8 cellular contexts compared by ENCODE assay signal in the genomic region with DNA sequence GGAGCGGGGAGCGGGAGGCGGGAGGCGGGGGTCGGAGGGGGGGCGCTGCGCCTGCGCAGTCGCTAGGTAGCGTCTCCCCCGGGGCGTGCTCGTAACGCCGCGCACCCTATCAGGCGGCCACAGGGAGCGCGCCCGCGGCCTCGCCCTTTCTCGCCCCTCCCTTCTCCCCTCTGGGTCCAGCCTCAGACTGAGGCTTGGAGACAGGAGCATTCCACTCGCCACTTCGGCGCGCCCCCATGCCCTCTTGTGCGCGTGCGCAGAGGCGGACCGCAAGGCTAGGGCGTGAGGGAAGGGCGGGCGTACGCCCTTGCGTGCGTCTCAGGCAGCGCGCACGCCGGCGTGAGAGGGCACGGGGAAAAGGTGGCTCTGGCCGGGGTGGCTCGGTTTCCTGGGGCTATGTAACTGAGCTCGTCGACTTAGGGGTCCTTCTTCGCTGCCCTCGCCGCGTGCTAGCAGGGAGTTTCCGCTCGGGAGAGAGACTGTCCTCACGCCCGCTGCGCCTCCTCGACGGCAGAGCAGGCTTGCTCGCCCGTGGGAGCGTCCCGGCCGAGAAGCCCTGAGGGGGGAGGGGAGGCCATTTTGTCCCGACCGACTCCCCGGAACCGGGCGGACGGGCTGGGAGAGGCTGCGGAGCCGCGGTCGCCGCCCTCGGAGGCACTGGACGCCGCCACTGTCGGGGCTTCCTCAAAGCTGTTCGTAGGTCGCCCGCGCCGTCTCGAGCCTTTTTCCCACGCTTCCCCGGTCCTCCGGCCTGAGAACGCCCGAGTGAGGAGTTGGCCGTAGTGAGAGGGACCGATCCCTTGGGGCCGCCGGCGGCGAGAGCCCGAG. TPM values are rescaled to one million over a fixed set of nuclear protein-coding genes. Genes with fewer than 3 reads are reported as not detected.
DNase-seq lines count a peak whose midpoint lies in the region; ATAC-seq, FAIRE-seq and TF ChIP-seq lines count a peak whose summit lies in the region.

A gene (plus strand): TSS at position 316 of the 828 bp plus-strand sequence. CDS start 525 bp downstream, outside the sequence.

- in situ Hi-C loops in gastrocnemius medialis (cut with MboI; ENCODE audit: low sequenced_read_pairs in 4 of 4) = no loop called here

- no peaks in the 10 kb centered on the region for H3K36me3 ChIP-seq in body of pancreas (replicated peaks in 1 of 2; ENCODE audit: insufficient read depth in 1 of 2, low read depth in 2 of 2)
- peaks cover 0 to 9% of the 10 kb centered on the region in 2 donors for H3K36me3 ChIP-seq in gastrocnemius medialis

- no peak for TF ChIP-seq CTCF in 22Rv1 (IDR thresholded peaks at IDR 0.05)
- TF ChIP-seq CTCF in body of pancreas (IDR thresholded peaks at IDR 0.05) = peak in 5 of 7 experiments; percentile 12 to 42 (median 21)
- TF ChIP-seq CTCF in gastrocnemius medialis (IDR thresholded peaks at IDR 0.05 in 4 of 5, conservative IDR thresholded peaks at IDR 0.05 in 1 of 5) = peak in 2 of 5 experiments; percentile 17 to 21

- H3K4me3 ChIP-seq in body of pancreas = peak within 1 kb of the TSS; percentile 83 to 89
- H3K4me3 ChIP-seq in gastrocnemius medialis = peak within 1 kb of the TSS; percentile 83 to 99 (median 92)

- TF ChIP-seq POLR2A in body of pancreas (IDR thresholded peaks at IDR 0.05) = peak; percentile 98 to 99 (median 99)
- TF ChIP-seq POLR2A in gastrocnemius medialis (IDR thresholded peaks at IDR 0.05) = peak; percentile 99 to 100

- DNase-seq in NCI-H2107 treated with DMSO at 0.1 percent for 48 hours (lab: John Stamatoyannopoulos, UW; ENCODE audit: unreplicated experiment) (peak; percentile 89), body of pancreas (peak; percentile 99), iPS DF 19.7 (ENCODE audit: low read depth, low spot score) (peak; percentile 95), gastrocnemius medialis (peak; percentile 98 to 99)

- H3K27ac ChIP-seq in 22Rv1 (peak within 1 kb of the TSS; percentile 96), body of pancreas (peak within 1 kb of the TSS; percentile 88 to 100 (median 98)), gastrocnemius medialis (peak within 1 kb of the TSS; percentile 99 to 100 (median 99))

- FAIRE-seq in TTC549 (lab: Jason Lieb, UNC) = peak; percentile 90

- intact Hi-C loops in body of pancreas (cut with DNase I) (no loop called here), gastrocnemius medialis (cut with DNase I; ENCODE audit: low total_unique reads) (loop anchor here (2.0 to 10.0 kb wide), 3 partner anchors 37 to 211 kb away; a partner anchor contains a TSS)

- H3K4me1 ChIP-seq in body of pancreas (peaks cover 33% of the 10 kb centered on the region), gastrocnemius medialis (peaks cover 28 to 38% of the 10 kb centered on the region in 2 donors)

- 0% methylated on average over 12 to 93 of the region's 97 CpGs for WGBS in body of pancreas, 2 donors

- ATAC-seq in GM18520 (IDR thresholded peaks at IDR 0.05; ENCODE audit: unreplicated experiment) = peak; percentile 85
- ATAC-seq in HG03064 (IDR thresholded peaks at IDR 0.05; ENCODE audit: low read depth, unreplicated experiment) = peak; percentile 75
- ATAC-seq in body of pancreas = peak; percentile 91
- ATAC-seq in gastrocnemius medialis = peak; percentile 82 to 85

- H3K9me3 ChIP-seq in body of pancreas (no peaks in the 10 kb centered on the region), gastrocnemius medialis (no peaks in the 10 kb centered on the region)

- H3K27me3 ChIP-seq in body of pancreas (no peaks in the 10 kb centered on the region), gastrocnemius medialis (no peaks in the 10 kb centered on the region)

RNA-seq across cellular contexts. Expression of the gene that starts here (rescaled TPM):
- total RNA-seq in body of pancreas (100 to 1,000 TPM in 1 of 2 donors, 10 to 100 TPM in 1; 41.5 to 115 TPM), gastrocnemius medialis (100 to 1,000 TPM; 138 to 234 (median 168) TPM)

Comparison
In these comparisons a context has a peak if more than half of its experiments do, and no peak if none do; other contexts are left out.
1. Peak in every context shown above with its lines: DNase-seq, ATAC-seq, H3K4me3 ChIP-seq and H3K27ac ChIP-seq.